In genomic region chr5:150573867-150574817, GRCh38 we compare ENCODE assay signal across 15 cellular contexts.
A peak's percentile ranks its signal among the peaks of the same experiment; 100 is the strongest.
DNase-seq lines count a peak whose midpoint lies in the region; ATAC-seq and TF ChIP-seq lines count a peak whose summit lies in the region.
"Had no signal": no experiment of that assay in that cellular context is flagged by ENCODE, and none has a peak within 500 bp of the region (broad histone marks: within the 10 kb centered on the region; RNA-seq: fewer than 3 reads in every experiment).

No MANE protein-coding gene starts in this region.

- peak; percentile 22 for ATAC-seq in activated CD8-positive, alpha-beta T cell treated with anti-CD3 and anti-CD28 coated beads, Interleukin-2, amount 10 ng/mL, durations not matched to agents 7 days and 5 days
- ATAC-seq in activated CD8-positive, alpha-beta T cell treated with anti-CD3 and anti-CD28 coated beads for 36 hours: no peak
- no peak for ATAC-seq in HG03571 (IDR thresholded peaks at IDR 0.05; ENCODE audit: unreplicated experiment)
- no peak for ATAC-seq in HG03196 (IDR thresholded peaks at IDR 0.05; ENCODE audit: unreplicated experiment)
- ATAC-seq: gastrocnemius medialis, upper lobe of right lung had no signal

- no peaks in the 10 kb centered on the region for H3K9me3 ChIP-seq in Loucy (ENCODE audit: insufficient read depth, low read depth, low read length)
- no peaks in the 10 kb centered on the region for H3K9me3 ChIP-seq in endodermal cell (ENCODE audit: control insufficient read depth, low read length)
- H3K9me3 ChIP-seq in osteoblast (ENCODE audit: low read depth, low read length): no peaks in the 10 kb centered on the region
- H3K9me3 ChIP-seq: gastrocnemius medialis, upper lobe of right lung had no signal

- H3K9me3 Mint-ChIP-seq in activated CD8-positive, alpha-beta T cell treated with anti-CD3 and anti-CD28 coated beads, Interleukin-2, amount 10 ng/mL, durations not matched to agents 7 days and 5 days (ENCODE audit: insufficient read depth): no peaks in the 10 kb centered on the region
- no peaks in the 10 kb centered on the region for H3K9me3 Mint-ChIP-seq in activated CD8-positive, alpha-beta T cell treated with anti-CD3 and anti-CD28 coated beads for 36 hours
- H3K9me3 Mint-ChIP-seq in endodermal cell: peaks cover 2% of the 10 kb centered on the region
- H3K9me3 Mint-ChIP-seq: neural crest cell had no signal

- H3K36me3 Mint-ChIP-seq in activated CD8-positive, alpha-beta T cell treated with anti-CD3 and anti-CD28 coated beads, Interleukin-2, amount 10 ng/mL, durations not matched to agents 7 days and 5 days (ENCODE audit: low read depth): no peaks in the 10 kb centered on the region
- no peaks in the 10 kb centered on the region for H3K36me3 Mint-ChIP-seq in activated CD8-positive, alpha-beta T cell treated with anti-CD3 and anti-CD28 coated beads for 36 hours (ENCODE audit: low read depth)
- no peaks in the 10 kb centered on the region for H3K36me3 Mint-ChIP-seq in endodermal cell (ENCODE audit: low read depth)
- H3K36me3 Mint-ChIP-seq: activated naive CD8-positive, alpha-beta T cell had no signal

- no peak overlapping the region for H3K27ac Mint-ChIP-seq in activated CD8-positive, alpha-beta T cell treated with anti-CD3 and anti-CD28 coated beads, Interleukin-2, amount 10 ng/mL, durations not matched to agents 7 days and 5 days
- no peak overlapping the region for H3K27ac Mint-ChIP-seq in activated CD8-positive, alpha-beta T cell treated with anti-CD3 and anti-CD28 coated beads for 36 hours
- no peak overlapping the region for H3K27ac Mint-ChIP-seq in endodermal cell
- H3K27ac Mint-ChIP-seq: activated naive CD8-positive, alpha-beta T cell had no signal

- WGBS in endodermal cell (ENCODE audit: insufficient coverage in 1 of 2, insufficient read length in 1 of 2), 2 experiments: 92 to 93% methylated on average over 10 to 18 of the region's 18 CpGs

- H2AFZ ChIP-seq in Loucy (ENCODE audit: low read length) (no peak overlapping the region), osteoblast (ENCODE audit: low read length) (no peak overlapping the region)

- POLR2A ChIA-PET in activated CD8-positive, alpha-beta T cell treated with anti-CD3 and anti-CD28 coated beads, Interleukin-2, amount 10 ng/mL, durations not matched to agents 7 days and 5 days (lab: Charles Lee): no interaction called here
- POLR2A ChIA-PET in activated CD8-positive, alpha-beta T cell treated with anti-CD3 and anti-CD28 coated beads for 36 hours (lab: Charles Lee): no interaction called here

- H3K9me2 ChIP-seq in Loucy (replicated peaks; ENCODE audit: low read depth, low read length): no peaks in the 10 kb centered on the region

- H3F3A ChIP-seq in Loucy (ENCODE audit: low read depth): no peaks in the 10 kb centered on the region

- H3K4me3 ChIP-seq in Loucy (ENCODE audit: low read length, poor library complexity, severe bottlenecking): no peak overlapping the region
- no peak overlapping the region for H3K4me3 ChIP-seq in endodermal cell (ENCODE audit: low read length)
- no peak overlapping the region for H3K4me3 ChIP-seq in osteoblast (ENCODE audit: insufficient read depth, low read length)
- H3K4me3 ChIP-seq: dorsolateral prefrontal cortex, gastrocnemius medialis, upper lobe of right lung had no signal

- intact Hi-C loops in activated CD8-positive, alpha-beta T cell treated with anti-CD3 and anti-CD28 coated beads for 36 hours (cut with micrococcal nuclease): no loop called here

- H3K4me2 ChIP-seq in Loucy (ENCODE audit: low read depth, low read length, poor library complexity, severe bottlenecking): no peak overlapping the region
- no peak overlapping the region for H3K4me2 ChIP-seq in osteoblast (ENCODE audit: insufficient read depth, low read length)

- H4K20me1 ChIP-seq in Loucy (ENCODE audit: insufficient read depth, low read length, poor library complexity, severe bottlenecking): no peaks in the 10 kb centered on the region
- H4K20me1 ChIP-seq in osteoblast (ENCODE audit: insufficient read depth, low read length): no peaks in the 10 kb centered on the region

- H3K27me3 ChIP-seq in Loucy (ENCODE audit: insufficient read depth, low read length, poor library complexity, severe bottlenecking) (no peaks in the 10 kb centered on the region), endodermal cell (ENCODE audit: control insufficient read depth, insufficient read depth, low read length, poor library complexity, severe bottlenecking) (no peaks in the 10 kb centered on the region), osteoblast (ENCODE audit: insufficient read depth, low read length) (no peaks in the 10 kb centered on the region)
- H3K27me3 ChIP-seq: dorsolateral prefrontal cortex, gastrocnemius medialis, upper lobe of right lung had no signal

- no peak for DNase-seq in activated CD8-positive, alpha-beta T cell treated with anti-CD3 and anti-CD28 coated beads, Interleukin-2, amount 10 ng/mL, durations not matched to agents 7 days and 5 days
- no peak for DNase-seq in activated CD8-positive, alpha-beta T cell treated with anti-CD3 and anti-CD28 coated beads for 36 hours
- peak; percentile 70 for DNase-seq in endodermal cell
- no peak for DNase-seq in osteoblast (ENCODE audit: insufficient read length, low spot score, missing footprints)
- DNase-seq in mesenteric fat pad (ENCODE audit: low spot score): no peak
- DNase-seq: DMS79, NCI-H2171 had no signal

- H3K27ac ChIP-seq in endodermal cell (ENCODE audit: low read depth, low read length): no peak overlapping the region
- H3K27ac ChIP-seq in osteoblast (ENCODE audit: low read depth, low read length): no peak overlapping the region
- H3K27ac ChIP-seq: dorsolateral prefrontal cortex, gastrocnemius medialis, upper lobe of right lung had no signal

- H3K4me1 Mint-ChIP-seq in activated CD8-positive, alpha-beta T cell treated with anti-CD3 and anti-CD28 coated beads, Interleukin-2, amount 10 ng/mL, durations not matched to agents 7 days and 5 days (ENCODE audit: low read depth): no peaks in the 10 kb centered on the region
- no peaks in the 10 kb centered on the region for H3K4me1 Mint-ChIP-seq in activated CD8-positive, alpha-beta T cell treated with anti-CD3 and anti-CD28 coated beads for 36 hours (ENCODE audit: low read depth)
- peaks cover 8% of the 10 kb centered on the region for H3K4me1 Mint-ChIP-seq in endodermal cell
- H3K4me1 Mint-ChIP-seq: neural crest cell had no signal

- no peak for TF ChIP-seq CTCF in activated CD8-positive, alpha-beta T cell treated with anti-CD3 and anti-CD28 coated beads for 36 hours (IDR thresholded peaks at IDR 0.05)
- TF ChIP-seq CTCF in Loucy (conservative IDR thresholded peaks at IDR 0.05; ENCODE audit: low read length): peak; percentile 28; the same call in 1 of the 2 replicates
- peak; percentile 61 for TF ChIP-seq CTCF in endodermal cell (conservative IDR thresholded peaks at IDR 0.05)
- peak; percentile 24 for TF ChIP-seq CTCF in osteoblast (IDR thresholded peaks at IDR 0.05; ENCODE audit: extremely low read depth, low read depth, low read length)

- H3K36me3 ChIP-seq in Loucy (ENCODE audit: insufficient read depth, low read length) (no peaks in the 10 kb centered on the region), endodermal cell (ENCODE audit: control insufficient read depth, insufficient read depth, low read length) (no peaks in the 10 kb centered on the region), osteoblast (ENCODE audit: insufficient read depth, low read length) (no peaks in the 10 kb centered on the region)
- H3K36me3 ChIP-seq: gastrocnemius medialis, upper lobe of right lung had no signal

- CTCF ChIA-PET in activated CD8-positive, alpha-beta T cell treated with anti-CD3 and anti-CD28 coated beads, Interleukin-2, amount 10 ng/mL, durations not matched to agents 7 days and 5 days (lab: Charles Lee): interaction anchor here (0.8 to 0.9 kb wide), 2 partner anchors 8 to 80 kb away, joined by 3 read pairs; no protein-coding TSS in a partner anchor
- CTCF ChIA-PET in activated CD8-positive, alpha-beta T cell treated with anti-CD3 and anti-CD28 coated beads for 36 hours (lab: Charles Lee): interaction anchor here (0.9 to 2.5 kb wide), 2 partner anchors 12 to 13 kb away, joined by 3 to 11 read pairs; no protein-coding TSS in a partner anchor

- H3K79me2 ChIP-seq in Loucy (ENCODE audit: insufficient read depth, low read length) (no peaks in the 10 kb centered on the region), osteoblast (ENCODE audit: insufficient read depth, low read length) (no peaks in the 10 kb centered on the region)

- H3K4me3 Mint-ChIP-seq in activated CD8-positive, alpha-beta T cell treated with anti-CD3 and anti-CD28 coated beads, Interleukin-2, amount 10 ng/mL, durations not matched to agents 7 days and 5 days: no peak overlapping the region
- H3K4me3 Mint-ChIP-seq in activated CD8-positive, alpha-beta T cell treated with anti-CD3 and anti-CD28 coated beads for 36 hours: no peak overlapping the region
- H3K4me3 Mint-ChIP-seq in endodermal cell: no peak overlapping the region
- H3K4me3 Mint-ChIP-seq: activated naive CD8-positive, alpha-beta T cell; neural crest cell had no signal

- H3K27me3 Mint-ChIP-seq in activated CD8-positive, alpha-beta T cell treated with anti-CD3 and anti-CD28 coated beads, Interleukin-2, amount 10 ng/mL, durations not matched to agents 7 days and 5 days (ENCODE audit: low read depth): peaks cover under 1% of the 10 kb centered on the region
- no peaks in the 10 kb centered on the region for H3K27me3 Mint-ChIP-seq in activated CD8-positive, alpha-beta T cell treated with anti-CD3 and anti-CD28 coated beads for 36 hours
- no peaks in the 10 kb centered on the region for H3K27me3 Mint-ChIP-seq in endodermal cell (ENCODE audit: insufficient read depth)
- H3K27me3 Mint-ChIP-seq: activated naive CD8-positive, alpha-beta T cell had no signal

- H3K4me1 ChIP-seq in Loucy (ENCODE audit: insufficient read depth, low read length, poor library complexity, severe bottlenecking) (no peaks in the 10 kb centered on the region), endodermal cell (ENCODE audit: control insufficient read depth, insufficient read depth, low read length) (no peaks in the 10 kb centered on the region), osteoblast (ENCODE audit: insufficient read depth, low read length) (no peaks in the 10 kb centered on the region)
- H3K4me1 ChIP-seq: gastrocnemius medialis, upper lobe of right lung had no signal

- H3K9ac ChIP-seq in Loucy (ENCODE audit: low read depth, low read length, poor library complexity, severe bottlenecking) (no peak overlapping the region), endodermal cell (ENCODE audit: extremely low read depth, low read length, poor library complexity, severe bottlenecking) (no peak overlapping the region)
